In the genomic region with DNA sequence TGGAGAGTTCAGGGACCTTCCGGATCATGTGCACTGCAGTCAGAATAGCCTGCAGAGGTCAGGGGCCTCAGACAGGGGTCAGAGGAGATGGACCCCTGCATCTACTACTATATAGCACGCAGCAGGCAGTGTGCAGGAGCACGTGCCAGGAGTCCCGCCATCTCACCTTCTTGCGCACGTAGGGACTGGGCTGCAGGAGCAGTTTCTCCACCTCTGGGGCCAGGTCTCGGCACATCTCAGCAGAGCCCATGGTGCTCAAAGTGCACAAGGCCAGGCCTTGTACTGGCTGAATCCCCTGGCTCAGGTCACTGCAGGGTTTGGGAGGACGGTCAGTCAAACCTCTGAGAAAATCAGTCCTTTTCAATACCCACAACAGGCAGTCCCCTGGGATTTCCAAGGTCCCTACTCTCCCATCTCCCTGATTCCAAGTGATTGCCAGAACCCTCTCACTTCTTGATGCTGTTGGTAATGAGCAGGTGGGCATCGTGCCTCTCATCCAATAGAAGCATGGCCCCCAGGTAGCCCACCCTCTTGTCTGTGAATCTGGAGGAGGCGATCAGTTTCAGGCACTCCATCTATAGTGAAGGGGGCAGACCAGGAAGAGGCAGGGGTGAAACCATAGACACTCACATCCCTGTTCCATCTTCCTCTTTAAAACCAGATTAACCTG, we compare ENCODE assay signal across 9 cellular contexts. TPM values are rescaled to one million over a fixed set of nuclear protein-coding genes. Genes with fewer than 3 reads are reported as not detected.
A peak's percentile ranks its signal among the peaks of the same experiment; 100 is the strongest.
DNase-seq lines count a peak whose midpoint lies in the region; ATAC-seq and TF ChIP-seq lines count a peak whose summit lies in the region.
"Had no signal": no experiment of that assay in that cellular context is flagged by ENCODE, and none has a peak within 500 bp of the region (broad histone marks: within the 10 kb centered on the region; RNA-seq: fewer than 3 reads in every experiment).

No MANE protein-coding gene starts in this region.

- H3K27ac ChIP-seq in hepatocyte, result no peak overlapping the region

- no peaks in the 10 kb centered on the region for H3K27me3 Mint-ChIP-seq in T-helper 2 cell treated with Interferon-gamma antibody and Interleukin-4, amounts not matched to agents 5 μg/mL and 100 μg/mL, for 36 hours (ENCODE audit: low read depth)
- no peaks in the 10 kb centered on the region for H3K27me3 Mint-ChIP-seq in activated CD4-positive, alpha-beta memory T cell treated with anti-CD3 and anti-CD28 coated beads, Interleukin-2, amount 10 ng/mL, durations not matched to agents 7 days and 5 days
- H3K27me3 Mint-ChIP-seq in stimulated activated naive B cell treated with anti-CD40 and anti-IgM and Interleukin-4, amounts not matched to agents 10 μg/mL and 1 μg/mL and 100 μg/mL, for 72 hours, result peaks cover 0 to 3% of the 10 kb centered on the region in 2 donors

- H3K79me2 ChIP-seq in hepatocyte, result peaks cover 13% of the 10 kb centered on the region

- H3K4me3 Mint-ChIP-seq in T-helper 2 cell treated with Interferon-gamma antibody and Interleukin-4, amounts not matched to agents 5 μg/mL and 100 μg/mL, for 36 hours, result peak overlapping the region; percentile 100
- peak overlapping the region; percentile 100 for H3K4me3 Mint-ChIP-seq in activated CD4-positive, alpha-beta memory T cell treated with anti-CD3 and anti-CD28 coated beads, Interleukin-2, amount 10 ng/mL, durations not matched to agents 7 days and 5 days
- H3K4me3 Mint-ChIP-seq in stimulated activated naive B cell treated with anti-CD40 and anti-IgM and Interleukin-4, amounts not matched to agents 10 μg/mL and 1 μg/mL and 100 μg/mL, for 72 hours, result peak overlapping the region; percentile 96 to 98

- POLR2A ChIA-PET in activated CD4-positive, alpha-beta memory T cell treated with anti-CD3 and anti-CD28 coated beads, Interleukin-2, amount 10 ng/mL, durations not matched to agents 7 days and 5 days (lab: Charles Lee), result interaction anchor here (0.6 to 1.7 kb wide), 3 partner anchors 8 to 244 kb away, joined by 3 to 16 read pairs (median 3); no protein-coding TSS in a partner anchor

- 96% methylated on average over 10 of the region's 10 CpGs for WGBS in hepatocyte (ENCODE audit: low lambda C conversion rate, missing lambda C conversion rate)

- no peak for ATAC-seq in stimulated activated naive B cell treated with anti-CD40 and anti-IgM and Interleukin-4, amounts not matched to agents 10 μg/mL and 1 μg/mL and 100 μg/mL, for 72 hours (replicated peaks)
- no peak for ATAC-seq in GM18498 (IDR thresholded peaks at IDR 0.05; ENCODE audit: unreplicated experiment)

- DNase-seq in T-helper 2 cell treated with Interferon-gamma antibody and Interleukin-4, amounts not matched to agents 5 μg/mL and 100 μg/mL, for 36 hours (ENCODE audit: low spot score), result no peak
- no peak for DNase-seq in T-helper 2 cell
- DNase-seq in activated CD4-positive, alpha-beta memory T cell treated with anti-CD3 and anti-CD28 coated beads, Interleukin-2, amount 10 ng/mL, durations not matched to agents 7 days and 5 days, result no peak
- DNase-seq in hepatocyte (ENCODE audit: low spot score), result no peak
- DNase-seq in stimulated activated naive B cell treated with anti-CD40 and anti-IgM and Interleukin-4, amounts not matched to agents 10 μg/mL and 1 μg/mL and 100 μg/mL, for 72 hours, result no peak
- DNase-seq in cerebellar cortex (ENCODE audit: low spot score), result no peak
- DNase-seq in central memory CD4-positive, alpha-beta T cell, result no peak
- DNase-seq: NCI-H82 had no signal

- peaks cover 27% of the 10 kb centered on the region for H3K4me1 Mint-ChIP-seq in T-helper 2 cell treated with Interferon-gamma antibody and Interleukin-4, amounts not matched to agents 5 μg/mL and 100 μg/mL, for 36 hours (ENCODE audit: low read depth)
- peaks cover 45% of the 10 kb centered on the region for H3K4me1 Mint-ChIP-seq in activated CD4-positive, alpha-beta memory T cell treated with anti-CD3 and anti-CD28 coated beads, Interleukin-2, amount 10 ng/mL, durations not matched to agents 7 days and 5 days
- peaks cover 37 to 42% of the 10 kb centered on the region in 2 donors for H3K4me1 Mint-ChIP-seq in stimulated activated naive B cell treated with anti-CD40 and anti-IgM and Interleukin-4, amounts not matched to agents 10 μg/mL and 1 μg/mL and 100 μg/mL, for 72 hours

- H3K4me1 ChIP-seq in hepatocyte (ENCODE audit: insufficient read depth), result peaks cover 16% of the 10 kb centered on the region

- peak overlapping the region; percentile 99 for H3K27ac Mint-ChIP-seq in T-helper 2 cell treated with Interferon-gamma antibody and Interleukin-4, amounts not matched to agents 5 μg/mL and 100 μg/mL, for 36 hours
- H3K27ac Mint-ChIP-seq in activated CD4-positive, alpha-beta memory T cell treated with anti-CD3 and anti-CD28 coated beads, Interleukin-2, amount 10 ng/mL, durations not matched to agents 7 days and 5 days, result peak overlapping the region; percentile 96
- peak overlapping the region; percentile 98 for H3K27ac Mint-ChIP-seq in stimulated activated naive B cell treated with anti-CD40 and anti-IgM and Interleukin-4, amounts not matched to agents 10 μg/mL and 1 μg/mL and 100 μg/mL, for 72 hours

- no peak overlapping the region for H2AFZ ChIP-seq in hepatocyte

- H3K9me3 Mint-ChIP-seq in T-helper 2 cell treated with Interferon-gamma antibody and Interleukin-4, amounts not matched to agents 5 μg/mL and 100 μg/mL, for 36 hours, result no peaks in the 10 kb centered on the region
- no peaks in the 10 kb centered on the region for H3K9me3 Mint-ChIP-seq in activated CD4-positive, alpha-beta memory T cell treated with anti-CD3 and anti-CD28 coated beads, Interleukin-2, amount 10 ng/mL, durations not matched to agents 7 days and 5 days
- H3K9me3 Mint-ChIP-seq in stimulated activated naive B cell treated with anti-CD40 and anti-IgM and Interleukin-4, amounts not matched to agents 10 μg/mL and 1 μg/mL and 100 μg/mL, for 72 hours, result no peaks in the 10 kb centered on the region

- CTCF ChIA-PET in activated CD4-positive, alpha-beta memory T cell treated with anti-CD3 and anti-CD28 coated beads, Interleukin-2, amount 10 ng/mL, durations not matched to agents 7 days and 5 days (lab: Charles Lee), result interaction anchor here (1.1 to 3.7 kb wide), 4 partner anchors 7 to 23 kb away, joined by 3 to 18 read pairs (median 4); a partner anchor contains a TSS

- peaks cover 41% of the 10 kb centered on the region for H3K36me3 Mint-ChIP-seq in T-helper 2 cell treated with Interferon-gamma antibody and Interleukin-4, amounts not matched to agents 5 μg/mL and 100 μg/mL, for 36 hours (ENCODE audit: low read depth)
- peaks cover 53% of the 10 kb centered on the region for H3K36me3 Mint-ChIP-seq in activated CD4-positive, alpha-beta memory T cell treated with anti-CD3 and anti-CD28 coated beads, Interleukin-2, amount 10 ng/mL, durations not matched to agents 7 days and 5 days (ENCODE audit: low read depth)
- H3K36me3 Mint-ChIP-seq in stimulated activated naive B cell treated with anti-CD40 and anti-IgM and Interleukin-4, amounts not matched to agents 10 μg/mL and 1 μg/mL and 100 μg/mL, for 72 hours, result peaks cover 28 to 35% of the 10 kb centered on the region in 2 donors

- H3K4me2 ChIP-seq in hepatocyte, result peak overlapping the region; percentile 91

- H3K27me3 ChIP-seq in hepatocyte, result no peaks in the 10 kb centered on the region

- H4K20me1 ChIP-seq in hepatocyte (ENCODE audit: insufficient read depth, poor library complexity, severe bottlenecking), result no peaks in the 10 kb centered on the region

- TF ChIP-seq CTCF in hepatocyte (IDR thresholded peaks at IDR 0.05; ENCODE audit: poor library complexity), result no peak

- H3K9me2 ChIP-seq in hepatocyte (replicated peaks; ENCODE audit: insufficient read depth), result no peaks in the 10 kb centered on the region

- H3K4me3 ChIP-seq in hepatocyte, result peak overlapping the region; percentile 74

- H3K36me3 ChIP-seq in hepatocyte (replicated peaks; ENCODE audit: insufficient read depth, low read depth), result no peaks in the 10 kb centered on the region

- H3K9me3 ChIP-seq in hepatocyte (ENCODE audit: low read depth), result no peaks in the 10 kb centered on the region

RNA-seq across cellular contexts. Expression of a gene that starts 1.3 kb away (rescaled TPM):
- 100 to 1,000 TPM; 263 to 275 TPM for total RNA-seq in activated CD4-positive, alpha-beta memory T cell treated with anti-CD3 and anti-CD28 coated beads, Interleukin-2, amount 10 ng/mL, durations not matched to agents 7 days and 5 days
- total RNA-seq in hepatocyte, result 87.5 and 114 TPM in 2 replicates
- 191 and 282 TPM in 2 replicates for polyA plus RNA-seq in hepatocyte

RNA-seq across cellular contexts. Expression of a gene that starts 10.2 kb away (rescaled TPM):
- total RNA-seq in activated CD4-positive, alpha-beta memory T cell treated with anti-CD3 and anti-CD28 coated beads, Interleukin-2, amount 10 ng/mL, durations not matched to agents 7 days and 5 days, result 10 to 100 TPM; 11.6 to 11.8 TPM
- total RNA-seq in hepatocyte, result 13.5 and 20.4 TPM in 2 replicates
- 14.2 and 15.5 TPM in 2 replicates for polyA plus RNA-seq in hepatocyte

RNA-seq across cellular contexts. Expression of a gene that starts 12.3 kb away (rescaled TPM):
- total RNA-seq in activated CD4-positive, alpha-beta memory T cell treated with anti-CD3 and anti-CD28 coated beads, Interleukin-2, amount 10 ng/mL, durations not matched to agents 7 days and 5 days, result not detected
- total RNA-seq in hepatocyte, result 2.3 and 2.7 TPM in 2 replicates
- 1.7 and 2.7 TPM in 2 replicates for polyA plus RNA-seq in hepatocyte

RNA-seq across cellular contexts. Expression of a gene that starts 14.7 kb away (rescaled TPM):
- 1 to 10 TPM; 1.5 to 1.8 TPM for total RNA-seq in activated CD4-positive, alpha-beta memory T cell treated with anti-CD3 and anti-CD28 coated beads, Interleukin-2, amount 10 ng/mL, durations not matched to agents 7 days and 5 days
- total RNA-seq in hepatocyte, result 0.28 and 1.4 TPM in 2 replicates
- 1.5 and 2.2 TPM in 2 replicates for polyA plus RNA-seq in hepatocyte
